ENCODE assay signal across 13 cellular contexts in genomic region chr5:42636425-42636824, GRCh38.
DNase-seq lines count a peak whose midpoint lies in the region; ATAC-seq and TF ChIP-seq lines count a peak whose summit lies in the region.
"Had no signal": no experiment of that assay in that cellular context is flagged by ENCODE, and none has a peak within 500 bp of the region (broad histone marks: within the 10 kb centered on the region; RNA-seq: fewer than 3 reads in every experiment).

No MANE protein-coding gene starts in this region.

- no peak overlapping the region for H3K27ac ChIP-seq in parathyroid adenoma
- H3K27ac ChIP-seq: heart right ventricle had no signal

- no peaks in the 10 kb centered on the region for H3K79me2 ChIP-seq in parathyroid adenoma

- H3K4me2 ChIP-seq in parathyroid adenoma (ENCODE audit: low read length) = no peak overlapping the region

- no peaks in the 10 kb centered on the region for H3K36me3 ChIP-seq in parathyroid adenoma (ENCODE audit: control insufficient read depth, insufficient read depth, low read length)
- H3K36me3 ChIP-seq: heart right ventricle had no signal

- H3K4me1 ChIP-seq in parathyroid adenoma = peaks cover 5% of the 10 kb centered on the region

- TF ChIP-seq CTCF in parathyroid adenoma (IDR thresholded peaks at IDR 0.05) = peak; percentile 32

- H2AFZ ChIP-seq in parathyroid adenoma = no peak overlapping the region

- H3K27me3 ChIP-seq in parathyroid adenoma (ENCODE audit: control insufficient read depth, insufficient read depth, low read length) = no peaks in the 10 kb centered on the region
- H3K27me3 ChIP-seq: heart right ventricle had no signal

- ATAC-seq in GM21723 (IDR thresholded peaks at IDR 0.05; ENCODE audit: unreplicated experiment) (no peak), HG02642 (IDR thresholded peaks at IDR 0.05; ENCODE audit: poor library complexity, unreplicated experiment) (no peak)
- ATAC-seq: heart right ventricle, natural killer cell had no signal

- peak; percentile 3 for DNase-seq in NCI-H2171 treated with DMSO at 0.1 percent for 48 hours (lab: John Stamatoyannopoulos, UW)
- DNase-seq in NCI-H2171 (lab: John Stamatoyannopoulos, UW) = no peak
- DNase-seq in NAMALWA (ENCODE audit: low spot score) = peak; percentile 48
- DNase-seq in cerebellar cortex (ENCODE audit: low spot score) = peak; percentile 5
- DNase-seq in activated T-cell treated with anti-CD3 and anti-CD28 coated beads, Interleukin-2, amount 50 U/mL, for 1 hour = no peak
- DNase-seq: cerebellar nuclear complex; heart right ventricle; natural killer cell; NCI-H2107; stimulated activated CD4-positive, alpha-beta T cell treated with anti-CD3 and anti-CD28 coated beads, Interleukin-1b, Interleukin-23, amount 100 ng/mL, for 48 hours had no signal

- no peaks in the 10 kb centered on the region for H3K9me3 ChIP-seq in parathyroid adenoma (ENCODE audit: control insufficient read depth, low read length)
- H3K9me3 ChIP-seq: heart right ventricle had no signal

- no peak overlapping the region for H3K9ac ChIP-seq in parathyroid adenoma

- H3K4me3 ChIP-seq in parathyroid adenoma (ENCODE audit: low read depth, low read length) = no peak overlapping the region
- H3K4me3 ChIP-seq: heart right ventricle had no signal

Comparison
In these comparisons a context has a peak if more than half of its experiments do, and no peak if none do; other contexts are left out.
1. DNase-seq: peak in NCI-H2171 treated with DMSO at 0.1 percent for 48 hours (single experiment), NAMALWA (single experiment) and cerebellar cortex (single experiment); none in NCI-H2171 (single experiment) and activated T-cell treated with anti-CD3 and anti-CD28 coated beads, Interleukin-2, amount 50 U/mL, for 1 hour (single experiment).